Comparison of ENCODE assay signal across 21 cellular contexts in genomic region chr6:11322252-11322885, GRCh38.
DNase-seq lines count a peak whose midpoint lies in the region; ATAC-seq and TF ChIP-seq lines count a peak whose summit lies in the region.
"Had no signal": no experiment of that assay in that cellular context is flagged by ENCODE, and none has a peak within 500 bp of the region (broad histone marks: within the 10 kb centered on the region; RNA-seq: fewer than 3 reads in every experiment).

No MANE protein-coding gene starts in this region.

- no peaks in the 10 kb centered on the region for H3K9me3 ChIP-seq in CD4-positive, alpha-beta memory T cell (ENCODE audit: control insufficient read depth in 1 of 2, low read length in 2 of 2)
- H3K9me3 ChIP-seq: left ventricle myocardium inferior, MG63, mucosa of descending colon, testis had no signal

- peak overlapping the region in 6 of 7 donors; percentile 28 to 88 (median 58) for H3K27ac Mint-ChIP-seq in CD4-positive, alpha-beta memory T cell
- H3K27ac Mint-ChIP-seq in activated naive CD8-positive, alpha-beta T cell treated with anti-CD3 and anti-CD28 coated beads, Interleukin-2, amount 50 U/mL, for 24 hours = peak overlapping the region; percentile 26
- H3K27ac Mint-ChIP-seq in naive B cell = peak overlapping the region; percentile 34 to 93 (median 79)

- POLR2A ChIA-PET in CD4-positive, alpha-beta memory T cell (lab: Charles Lee; ENCODE audit: partially characterized antibody) = interaction anchor here (1.9 kb wide), 1 partner anchor 59 kb away, joined by 5 read pairs; no protein-coding TSS in a partner anchor
- POLR2A ChIA-PET in RWPE1 (lab: Yijun Ruan, JAX; ENCODE audit: low non-redundant PET) = no interaction called here

- no peaks in the 10 kb centered on the region for H3K27me3 ChIP-seq in CD4-positive, alpha-beta memory T cell (ENCODE audit: insufficient read depth, low read length)
- H3K27me3 ChIP-seq in HL-60 (ENCODE audit: insufficient read depth, poor library complexity, severe bottlenecking) = no peaks in the 10 kb centered on the region
- H3K27me3 ChIP-seq: MG63, testis had no signal

- no peak overlapping the region for H3K27ac ChIP-seq in CD4-positive, alpha-beta memory T cell (ENCODE audit: low read depth, low read length)
- H3K27ac ChIP-seq in HL-60 (replicated peaks) = peak overlapping the region; percentile 80
- no peak overlapping the region for H3K27ac ChIP-seq in RWPE1
- H3K27ac ChIP-seq: SK-N-MC, testis had no signal

- intact Hi-C loops in CD4-positive, alpha-beta memory T cell (cut with micrococcal nuclease) = no loop called here

- ATAC-seq in activated naive CD8-positive, alpha-beta T cell treated with anti-CD3 and anti-CD28 coated beads, Interleukin-2, amount 50 U/mL, for 24 hours = no peak
- no peak for ATAC-seq in naive B cell (ENCODE audit: low read depth in 2 of 2)
- ATAC-seq: mucosa of descending colon, Panc1 had no signal

- DNase-seq in CD4-positive, alpha-beta memory T cell = no peak
- DNase-seq in HL-60 (ENCODE audit: low read depth in 1 of 2, low spot score in 1 of 2) = no peak
- DNase-seq in activated naive CD8-positive, alpha-beta T cell treated with anti-CD3 and anti-CD28 coated beads, Interleukin-2, amount 50 U/mL, for 24 hours = no peak
- DNase-seq in naive B cell = no peak
- no peak for DNase-seq in NCI-H446 treated with DMSO at 0.1 percent for 48 hours (lab: John Stamatoyannopoulos, UW)
- no peak for DNase-seq in RWPE1 (ENCODE audit: low spot score)
- DNase-seq in OCI-M1 (lab: John Stamatoyannopoulos, UW) = no peak
- DNase-seq: activated CD4-positive, CD25-positive, alpha-beta regulatory T cell; activated effector memory CD4-positive, alpha-beta T cell treated with Interleukin-2 at 50 U/mL for 16 hours; caudate nucleus; left ventricle myocardium inferior; MG63; mucosa of descending colon; NCI-H1694; NCI-H82; nucleus accumbens; retina; T-helper 9 cell; testis had no signal

- H3K4me1 ChIP-seq in CD4-positive, alpha-beta memory T cell (ENCODE audit: insufficient read depth, low read length) = peaks cover 29% of the 10 kb centered on the region

- H3K9me3 Mint-ChIP-seq in CD4-positive, alpha-beta memory T cell = peaks cover 0 to 3% (median 0%) of the 10 kb centered on the region in 8 donors
- H3K9me3 Mint-ChIP-seq in activated naive CD8-positive, alpha-beta T cell treated with anti-CD3 and anti-CD28 coated beads, Interleukin-2, amount 50 U/mL, for 24 hours = no peaks in the 10 kb centered on the region
- H3K9me3 Mint-ChIP-seq in naive B cell = no peaks in the 10 kb centered on the region

- CTCF ChIA-PET in CD4-positive, alpha-beta memory T cell (lab: Charles Lee; ENCODE audit: partially characterized antibody) = no interaction called here
- CTCF ChIA-PET in RWPE1 (lab: Yijun Ruan, JAX) = interaction anchor here (0.6 kb wide), 1 partner anchor 56 kb away, joined by 4 read pairs; no protein-coding TSS in a partner anchor

- peaks cover 43 to 62% (median 55%) of the 10 kb centered on the region in 4 donors for H3K4me1 Mint-ChIP-seq in CD4-positive, alpha-beta memory T cell
- H3K4me1 Mint-ChIP-seq in activated naive CD8-positive, alpha-beta T cell treated with anti-CD3 and anti-CD28 coated beads, Interleukin-2, amount 50 U/mL, for 24 hours = peaks cover 87% of the 10 kb centered on the region
- H3K4me1 Mint-ChIP-seq in naive B cell = peaks cover 54 to 76% (median 61%) of the 10 kb centered on the region in 3 donors

- H3K36me3 ChIP-seq in CD4-positive, alpha-beta memory T cell (ENCODE audit: insufficient read depth, low read length) = no peaks in the 10 kb centered on the region
- H3K36me3 ChIP-seq: left ventricle myocardium inferior, MG63 had no signal

- H3K4me3 ChIP-seq in CD4-positive, alpha-beta memory T cell (ENCODE audit: low read length in 2 of 2) = no peak overlapping the region
- H3K4me3 ChIP-seq in HL-60 (replicated peaks; ENCODE audit: insufficient read depth, low read length) = no peak overlapping the region
- H3K4me3 ChIP-seq: left ventricle myocardium inferior, MG63, mucosa of descending colon, SK-N-MC, testis had no signal

- TF ChIP-seq CTCF in HL-60 (IDR thresholded peaks at IDR 0.05; ENCODE audit: insufficient read depth, low read length) = no peak
- TF ChIP-seq CTCF in RWPE1 (conservative IDR thresholded peaks at IDR 0.05; ENCODE audit: low read depth) = no peak

- H3K36me3 Mint-ChIP-seq in CD4-positive, alpha-beta memory T cell = peaks cover 42 to 45% of the 10 kb centered on the region in 2 donors
- peaks cover 33% of the 10 kb centered on the region for H3K36me3 Mint-ChIP-seq in activated naive CD8-positive, alpha-beta T cell treated with anti-CD3 and anti-CD28 coated beads, Interleukin-2, amount 50 U/mL, for 24 hours (ENCODE audit: low read depth)
- peaks cover 32% of the 10 kb centered on the region in 2 donors for H3K36me3 Mint-ChIP-seq in naive B cell

- no peaks in the 10 kb centered on the region for H3K27me3 Mint-ChIP-seq in CD4-positive, alpha-beta memory T cell
- no peaks in the 10 kb centered on the region for H3K27me3 Mint-ChIP-seq in activated naive CD8-positive, alpha-beta T cell treated with anti-CD3 and anti-CD28 coated beads, Interleukin-2, amount 50 U/mL, for 24 hours
- no peaks in the 10 kb centered on the region for H3K27me3 Mint-ChIP-seq in naive B cell

- H3K4me3 Mint-ChIP-seq in CD4-positive, alpha-beta memory T cell = peak overlapping the region in 2 of 8 donors; percentile 22 to 27
- H3K4me3 Mint-ChIP-seq in activated naive CD8-positive, alpha-beta T cell treated with anti-CD3 and anti-CD28 coated beads, Interleukin-2, amount 50 U/mL, for 24 hours = no peak overlapping the region
- no peak overlapping the region for H3K4me3 Mint-ChIP-seq in naive B cell

Comparison
In these comparisons a context has a peak if more than half of its experiments do, and no peak if none do; other contexts are left out.
1. H3K27ac Mint-ChIP-seq: peak in every context shown above with its lines; median percentile 79 in naive B cell; 58 in CD4-positive, alpha-beta memory T cell; 26 in activated naive CD8-positive, alpha-beta T cell treated with anti-CD3 and anti-CD28 coated beads, Interleukin-2, amount 50 U/mL, for 24 hours.